ENCODE assay signal across 14 cellular contexts in the genomic region with DNA sequence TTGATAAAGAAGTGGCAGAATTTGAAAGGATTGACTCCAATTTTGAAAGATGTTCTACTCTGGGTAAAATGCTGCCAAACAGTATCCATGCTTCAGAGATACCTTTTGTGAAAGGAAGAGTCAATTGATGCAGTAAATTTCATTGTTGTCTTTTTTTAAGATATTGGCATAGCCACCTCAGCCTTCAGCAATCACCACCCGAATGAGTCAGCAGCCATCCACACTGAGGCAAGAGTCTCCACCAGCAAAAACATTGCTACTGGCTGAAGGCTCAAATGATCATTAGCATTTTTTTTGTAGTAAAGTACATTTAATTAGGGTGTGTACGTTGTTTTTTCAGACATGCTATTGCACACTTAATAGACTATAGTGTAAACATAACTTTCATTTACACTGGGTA. TPM values are rescaled to one million over a fixed set of nuclear protein-coding genes. Genes with fewer than 3 reads are reported as not detected.
DNase-seq lines count a peak whose midpoint lies in the region; ATAC-seq and TF ChIP-seq lines count a peak whose summit lies in the region.
"Had no signal": no experiment of that assay in that cellular context is flagged by ENCODE, and none has a peak within 500 bp of the region (broad histone marks: within the 10 kb centered on the region; RNA-seq: fewer than 3 reads in every experiment).

No MANE protein-coding gene starts in this region.

- no peak overlapping the region for H3K27ac ChIP-seq in prostate gland
- H3K27ac ChIP-seq: BLaER1, transverse colon had no signal

- peak; percentile 4 for DNase-seq in AG09319 (ENCODE audit: extremely low read depth, low read depth)
- peak; percentile 73 for DNase-seq in HT1080 (ENCODE audit: low read depth)
- DNase-seq in astrocyte of the spinal cord (ENCODE audit: low read depth, low spot score): peak; percentile 59
- peak; percentile 79 for DNase-seq in iris pigment epithelial cell (ENCODE audit: low read depth)
- DNase-seq in prostate gland (ENCODE audit: low spot score): no peak
- no peak for DNase-seq in cerebellum (ENCODE audit: low spot score)
- DNase-seq: activated CD4-positive, CD25-positive, alpha-beta regulatory T cell; cortex of kidney; NCI-H1092 treated with DMSO at 0.1 percent for 48 hours; transverse colon had no signal

- intact Hi-C loops in prostate gland (cut with DNase I): no loop called here

- H3K4me1 ChIP-seq in prostate gland (replicated peaks): no peaks in the 10 kb centered on the region

- no peaks in the 10 kb centered on the region for H3K27me3 ChIP-seq in prostate gland (replicated peaks; ENCODE audit: insufficient read depth)
- H3K27me3 ChIP-seq: BLaER1, transverse colon had no signal

- no peak overlapping the region for H3K4me3 ChIP-seq in astrocyte of the spinal cord (ENCODE audit: low read depth, low read length)
- H3K4me3 ChIP-seq in prostate gland: no peak overlapping the region
- H3K4me3 ChIP-seq: BLaER1, transverse colon had no signal

- WGBS in prostate gland: 65% methylated on average over 2 of the region's 2 CpGs

- no peaks in the 10 kb centered on the region for H3K36me3 ChIP-seq in prostate gland
- H3K36me3 ChIP-seq: transverse colon had no signal

- ATAC-seq in GM19452 (IDR thresholded peaks at IDR 0.05; ENCODE audit: unreplicated experiment) (no peak), GM21528 (IDR thresholded peaks at IDR 0.05; ENCODE audit: low FRiP score, unreplicated experiment) (no peak)

- in situ Hi-C loops in astrocyte of the spinal cord (cut with HindIII; ENCODE audit: low sequenced_read_pairs): no loop called here

- no peak for TF ChIP-seq POLR2A in prostate gland (IDR thresholded peaks at IDR 0.05)

- no peak for TF ChIP-seq CTCF in AG09319 (IDR thresholded peaks at IDR 0.05; ENCODE audit: low read depth, low read length)
- no peak for TF ChIP-seq CTCF in astrocyte of the spinal cord (IDR thresholded peaks at IDR 0.05; ENCODE audit: low read depth, low read length)
- TF ChIP-seq CTCF in prostate gland (IDR thresholded peaks at IDR 0.05): no peak

- no peaks in the 10 kb centered on the region for H3K9me3 ChIP-seq in prostate gland
- H3K9me3 ChIP-seq: transverse colon had no signal

RNA-seq across cellular contexts. Expression of gene CYP26C1, which starts 31.7 kb away (rescaled TPM):
- total RNA-seq in HT1080 (2014; rRNA removed; shearing (Covaris generic)): not detected in 2 replicates
- not detected in 2 replicates for polyA plus RNA-seq in HT1080 (2015; cell fraction: cytosol; rRNA removed)
- polyA plus RNA-seq in HT1080 (2015; cell fraction: nucleus; rRNA removed): not detected in 2 replicates
- 1 to 10 TPM in 1 of 2 donors, under 1 TPM in 1; 0.09 to 1.1 TPM for total RNA-seq in prostate gland
- 9.5 TPM for total RNA-seq in cerebellum
- total RNA-seq: transverse colon had no signal
- polyA plus RNA-seq: keratinocyte had no signal

RNA-seq across cellular contexts. Expression of gene CYP26A1, which starts 44.8 kb away (rescaled TPM):
- total RNA-seq in HT1080 (2014; rRNA removed; shearing (Covaris generic)): not detected in 2 replicates
- not detected in 2 replicates for polyA plus RNA-seq in HT1080 (2015; cell fraction: cytosol; rRNA removed)
- polyA plus RNA-seq in HT1080 (2015; cell fraction: nucleus; rRNA removed): 0.98 TPM in 1 of 2 replicates, not detected in the other
- total RNA-seq in prostate gland (not detected), cerebellum (4.7 TPM)
- total RNA-seq: transverse colon had no signal
- polyA plus RNA-seq: keratinocyte had no signal

Comparison
In these comparisons a context has a peak if more than half of its experiments do, and no peak if none do; other contexts are left out.
1. DNase-seq: peak in AG09319 (single experiment), HT1080 (single experiment), astrocyte of the spinal cord (single experiment) and iris pigment epithelial cell (single experiment); none in prostate gland (single experiment) and cerebellum (single experiment).